Comparison of ENCODE assay signal across 1 cellular context in the genomic region with DNA sequence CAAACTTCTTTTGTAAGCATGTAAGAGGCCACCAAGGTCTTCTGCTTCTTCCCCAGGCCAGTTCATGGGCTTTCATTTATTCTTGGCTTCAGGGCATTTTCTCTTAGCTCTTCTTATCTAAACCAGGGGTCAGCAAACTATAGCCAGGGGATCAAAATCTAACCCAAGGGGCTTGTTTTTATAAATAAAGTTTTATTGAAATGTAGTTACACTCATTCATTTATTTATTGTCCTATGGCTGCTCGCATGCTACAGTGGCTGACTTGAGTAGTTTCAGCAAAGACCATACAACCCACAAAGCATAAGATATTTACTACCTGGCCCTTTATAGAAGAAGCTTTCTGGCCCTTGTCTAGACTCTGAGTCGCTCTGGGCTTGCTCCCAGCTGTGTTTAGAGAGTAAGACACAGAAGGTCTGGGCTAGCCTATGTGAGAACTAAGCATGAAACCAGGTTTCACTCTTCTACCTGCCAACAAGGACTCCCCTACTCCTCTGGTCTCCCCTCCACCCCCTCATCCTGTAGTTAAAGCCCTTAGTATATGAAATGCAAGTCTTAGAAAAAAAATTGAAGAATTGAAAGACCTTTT.
TF ChIP-seq lines count a peak whose summit lies in the region.

No MANE protein-coding gene starts in this region.

TF ChIP-seq in GM12878, 131 proteins besides CTCF, POLR2A, EP300 and RAD21 (continued from another document):
- TF ChIP-seq, protein P1, sequence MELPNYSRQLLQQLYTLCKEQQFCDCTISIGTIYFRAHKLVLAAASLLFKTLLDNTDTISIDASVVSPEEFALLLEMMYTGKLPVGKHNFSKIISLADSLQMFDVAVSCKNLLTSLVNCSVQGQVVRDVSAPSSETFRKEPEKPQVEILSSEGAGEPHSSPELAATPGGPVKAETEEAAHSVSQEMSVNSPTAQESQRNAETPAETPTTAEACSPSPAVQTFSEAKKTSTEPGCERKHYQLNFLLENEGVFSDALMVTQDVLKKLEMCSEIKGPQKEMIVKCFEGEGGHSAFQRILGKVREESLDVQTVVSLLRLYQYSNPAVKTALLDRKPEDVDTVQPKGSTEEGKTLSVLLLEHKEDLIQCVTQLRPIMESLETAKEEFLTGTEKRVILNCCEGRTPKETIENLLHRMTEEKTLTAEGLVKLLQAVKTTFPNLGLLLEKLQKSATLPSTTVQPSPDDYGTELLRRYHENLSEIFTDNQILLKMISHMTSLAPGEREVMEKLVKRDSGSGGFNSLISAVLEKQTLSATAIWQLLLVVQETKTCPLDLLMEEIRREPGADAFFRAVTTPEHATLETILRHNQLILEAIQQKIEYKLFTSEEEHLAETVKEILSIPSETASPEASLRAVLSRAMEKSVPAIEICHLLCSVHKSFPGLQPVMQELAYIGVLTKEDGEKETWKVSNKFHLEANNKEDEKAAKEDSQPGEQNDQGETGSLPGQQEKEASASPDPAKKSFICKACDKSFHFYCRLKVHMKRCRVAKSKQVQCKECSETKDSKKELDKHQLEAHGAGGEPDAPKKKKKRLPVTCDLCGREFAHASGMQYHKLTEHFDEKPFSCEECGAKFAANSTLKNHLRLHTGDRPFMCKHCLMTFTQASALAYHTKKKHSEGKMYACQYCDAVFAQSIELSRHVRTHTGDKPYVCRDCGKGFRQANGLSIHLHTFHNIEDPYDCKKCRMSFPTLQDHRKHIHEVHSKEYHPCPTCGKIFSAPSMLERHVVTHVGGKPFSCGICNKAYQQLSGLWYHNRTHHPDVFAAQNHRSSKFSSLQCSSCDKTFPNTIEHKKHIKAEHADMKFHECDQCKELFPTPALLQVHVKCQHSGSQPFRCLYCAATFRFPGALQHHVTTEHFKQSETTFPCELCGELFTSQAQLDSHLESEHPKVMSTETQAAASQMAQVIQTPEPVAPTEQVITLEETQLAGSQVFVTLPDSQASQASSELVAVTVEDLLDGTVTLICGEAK (IDR thresholded peaks at IDR 0.05; ENCODE audit: borderline replicate concordance) = peak; percentile 82
- TF ChIP-seq SUPT20H (IDR thresholded peaks at IDR 0.05; ENCODE audit: borderline replicate concordance, control insufficient read depth, low read depth, low read length) (no peak), ZNF207 (IDR thresholded peaks at IDR 0.05; ENCODE audit: borderline replicate concordance) (no peak), STAT3 (IDR thresholded peaks at IDR 0.05; ENCODE audit: low read depth, low read length) (no peak)
